Comparison of ENCODE assay signal across 22 cellular contexts in the genomic region with DNA sequence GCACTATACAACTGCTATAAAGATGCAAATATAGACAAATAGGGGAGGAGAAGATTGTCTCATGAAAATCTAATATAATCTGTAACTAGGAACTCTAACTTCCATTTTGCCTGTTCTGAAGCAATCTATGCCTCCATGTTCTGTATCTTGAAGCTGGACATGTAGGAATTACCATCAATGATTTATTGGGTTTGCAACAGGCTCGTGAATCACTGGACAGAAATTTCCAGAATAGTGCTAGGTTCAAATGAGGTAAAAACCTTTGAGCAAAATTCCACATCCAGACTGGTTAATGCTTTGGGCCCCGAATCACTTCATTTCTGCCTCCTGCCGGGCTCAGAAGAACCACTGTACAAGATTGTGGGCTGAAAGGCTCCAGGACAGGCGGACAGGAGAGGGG.
"Had no signal": no experiment of that assay in that cellular context is flagged by ENCODE, and none has a peak within 500 bp of the region (broad histone marks: within the 10 kb centered on the region; RNA-seq: fewer than 3 reads in every experiment).

No MANE protein-coding gene starts in this region.

- H3K36me3 ChIP-seq: MG63, SJSA1 had no signal

- H3K9me3 ChIP-seq: MG63, SJSA1 had no signal

- DNase-seq: IMR-90, KG1, MG63, NCI-H1092, NCI-H1105 treated with DMSO at 0.1 percent for 48 hours, NCI-H1417 treated with DMSO at 0.1 percent for 48 hours, NCI-H1694 treated with DMSO at 0.1 percent for 48 hours, NCI-H1930, NCI-H2081, NCI-H2107, NCI-H2171, NCI-H226, NCI-H446, NCI-H510A, NCI-H524 treated with DMSO at 0.1 percent for 48 hours, NCI-H69, NCI-H774, Right ventricle myocardium superior, RPMI8226, SIG-M5 had no signal

- H3K27ac ChIP-seq: SJSA1, SK-N-MC had no signal

- H3K4me1 ChIP-seq: SJSA1 had no signal

- H3K4me3 ChIP-seq: MG63, SJSA1, SK-N-MC had no signal
